In genomic region chr3:194507571-194507970, GRCh38 we compare ENCODE assay signal across 35 cellular contexts.
"Had no signal": no experiment of that assay in that cellular context is flagged by ENCODE, and none has a peak within 500 bp of the region (broad histone marks: within the 10 kb centered on the region; RNA-seq: fewer than 3 reads in every experiment).

No MANE protein-coding gene starts in this region.

- H3K4me3 ChIP-seq: adrenal gland, ascending aorta, breast epithelium, cardiac muscle cell, colonic mucosa, dorsolateral prefrontal cortex, gastroesophageal sphincter, heart right ventricle had no signal

- H3K36me3 ChIP-seq: adrenal gland, ascending aorta, breast epithelium, cardiac muscle cell, colonic mucosa, gastroesophageal sphincter, heart right ventricle, WERI-Rb-1 had no signal

- H3K27ac Mint-ChIP-seq: activated B cell treated with CpG ODN at 0.5 μM for 24 hours; activated CD4-positive, alpha-beta memory T cell treated with anti-CD3 and anti-CD28 coated beads for 36 hours; activated CD4-positive, alpha-beta T cell treated with anti-CD3 and anti-CD28 coated beads, Interleukin-2, amount 10 ng/mL, durations not matched to agents 24 days and 14 days; activated CD8-positive, alpha-beta memory T cell treated with anti-CD3 and anti-CD28 coated beads, Interleukin-2, amount 10 ng/mL, durations not matched to agents 7 days and 5 days; activated CD8-positive, alpha-beta T cell treated with anti-CD3 and anti-CD28 coated beads, Interleukin-2, amount 10 ng/mL, durations not matched to agents 7 days and 5 days; activated naive CD4-positive, alpha-beta T cell treated with anti-CD3 and anti-CD28 coated beads for 36 hours; activated naive CD4-positive, alpha-beta T cell treated with anti-CD3 and anti-CD28 coated beads, Interleukin-2, amount 50 U/mL, for 24 hours; activated naive CD8-positive, alpha-beta T cell treated with anti-CD3 and anti-CD28 coated beads for 36 hours; activated naive CD8-positive, alpha-beta T cell treated with anti-CD3 and anti-CD28 coated beads, Interleukin-2, amount 50 U/mL, for 24 hours; activated T-helper 1 cell treated with anti-CD3 and anti-CD28 coated beads, Interleukin-12 subunit alpha, Interleukin-12 subunit beta, Interleukin-2, Interleukin-4 antibody, amounts not matched to agents 30 ng/mL and 10 ng/mL and 1 ng/mL, durations not matched to agents 14 hours and 24 hours and 36 hours; activated T-helper 2 cell treated with anti-CD3 and anti-CD28 coated beads, Interferon-gamma antibody, Interleukin-2, Interleukin-4, amounts not matched to agents 10 μg/mL and 5 μg/mL and 100 μg/mL, durations not matched to agents 14 hours and 24 hours and 36 hours; brain; T-helper 17 cell; T-helper 2 cell treated with Interferon-gamma antibody and Interleukin-4, amounts not matched to agents 5 μg/mL and 100 μg/mL, for 36 hours had no signal

- H3K4me3 Mint-ChIP-seq: activated B cell treated with CpG ODN at 0.5 μM for 24 hours; activated CD4-positive, alpha-beta memory T cell treated with anti-CD3 and anti-CD28 coated beads for 36 hours; activated CD4-positive, alpha-beta T cell treated with anti-CD3 and anti-CD28 coated beads, Interleukin-2, amount 10 ng/mL, durations not matched to agents 24 days and 14 days; activated CD8-positive, alpha-beta memory T cell treated with anti-CD3 and anti-CD28 coated beads, Interleukin-2, amount 10 ng/mL, durations not matched to agents 7 days and 5 days; activated CD8-positive, alpha-beta T cell treated with anti-CD3 and anti-CD28 coated beads, Interleukin-2, amount 10 ng/mL, durations not matched to agents 7 days and 5 days; activated naive CD4-positive, alpha-beta T cell treated with anti-CD3 and anti-CD28 coated beads for 36 hours; activated naive CD4-positive, alpha-beta T cell treated with anti-CD3 and anti-CD28 coated beads, Interleukin-2, amount 50 U/mL, for 24 hours; activated naive CD8-positive, alpha-beta T cell treated with anti-CD3 and anti-CD28 coated beads for 36 hours; activated naive CD8-positive, alpha-beta T cell treated with anti-CD3 and anti-CD28 coated beads, Interleukin-2, amount 50 U/mL, for 24 hours; activated T-helper 1 cell treated with anti-CD3 and anti-CD28 coated beads, Interleukin-12 subunit alpha, Interleukin-12 subunit beta, Interleukin-2, Interleukin-4 antibody, amounts not matched to agents 30 ng/mL and 10 ng/mL and 1 ng/mL, durations not matched to agents 14 hours and 24 hours and 36 hours; brain; endodermal cell; T-helper 17 cell; T-helper 2 cell treated with Interferon-gamma antibody and Interleukin-4, amounts not matched to agents 5 μg/mL and 100 μg/mL, for 36 hours had no signal

- H3K4me1 ChIP-seq: breast epithelium, colonic mucosa, gastroesophageal sphincter had no signal

- H3K4me1 Mint-ChIP-seq: activated B cell treated with CpG ODN at 0.5 μM for 24 hours; activated CD4-positive, alpha-beta T cell treated with anti-CD3 and anti-CD28 coated beads, Interleukin-2, amount 10 ng/mL, durations not matched to agents 24 days and 14 days; activated CD8-positive, alpha-beta memory T cell treated with anti-CD3 and anti-CD28 coated beads, Interleukin-2, amount 10 ng/mL, durations not matched to agents 7 days and 5 days; activated naive CD4-positive, alpha-beta T cell treated with anti-CD3 and anti-CD28 coated beads, Interleukin-2, amount 50 U/mL, for 24 hours; activated naive CD8-positive, alpha-beta T cell treated with anti-CD3 and anti-CD28 coated beads for 36 hours; activated naive CD8-positive, alpha-beta T cell treated with anti-CD3 and anti-CD28 coated beads, Interleukin-2, amount 50 U/mL, for 24 hours; brain had no signal

- H3K27ac ChIP-seq: adrenal gland, ascending aorta, breast epithelium, cardiac muscle cell, colonic mucosa, dorsolateral prefrontal cortex, gastroesophageal sphincter, WERI-Rb-1 had no signal

- DNase-seq: activated B cell treated with CpG ODN at 0.5 μM for 24 hours; activated CD4-positive, alpha-beta memory T cell treated with anti-CD3 and anti-CD28 coated beads for 36 hours; activated CD4-positive, alpha-beta T cell treated with anti-CD3 and anti-CD28 coated beads, Interleukin-2, amount 10 ng/mL, durations not matched to agents 24 days and 14 days; activated CD8-positive, alpha-beta memory T cell treated with anti-CD3 and anti-CD28 coated beads, Interleukin-2, amount 10 ng/mL, durations not matched to agents 7 days and 5 days; activated CD8-positive, alpha-beta memory T cell treated with anti-CD3 and anti-CD28 coated beads, Interleukin-2, amount 50 U/mL, for 4 hours; activated CD8-positive, alpha-beta T cell treated with anti-CD3 and anti-CD28 coated beads, Interleukin-2, amount 10 ng/mL, durations not matched to agents 7 days and 5 days; activated effector memory CD4-positive, alpha-beta T cell treated with anti-CD3 and anti-CD28 coated beads, Interleukin-2, amount 50 U/mL, for 16 hours; activated naive CD4-positive, alpha-beta T cell treated with anti-CD3 and anti-CD28 coated beads for 36 hours; activated naive CD8-positive, alpha-beta T cell treated with anti-CD3 and anti-CD28 coated beads for 36 hours; activated naive CD8-positive, alpha-beta T cell treated with anti-CD3 and anti-CD28 coated beads, Interleukin-2, amount 50 U/mL, for 24 hours; activated T-cell treated with anti-CD3 and anti-CD28 coated beads, Interleukin-2, amount 50 U/mL, for 1 hour; central memory CD4-positive, alpha-beta T cell; cerebellar nuclear complex; colonic mucosa; dorsolateral prefrontal cortex; effector memory CD4-positive, alpha-beta T cell; endodermal cell; foreskin fibroblast; heart right ventricle; T-helper 1 cell; T-helper 17 cell; T1000; WERI-Rb-1 had no signal

- ATAC-seq: activated CD4-positive, CD25-positive, alpha-beta regulatory T cell treated with anti-CD3 and anti-CD28 coated beads, Interleukin-2, amount 50 U/mL, for 24 hours; activated CD8-positive, alpha-beta memory T cell treated with anti-CD3 and anti-CD28 coated beads, Interleukin-2, amount 10 ng/mL, durations not matched to agents 7 days and 5 days; activated CD8-positive, alpha-beta T cell treated with anti-CD3 and anti-CD28 coated beads, Interleukin-2, amount 10 ng/mL, durations not matched to agents 7 days and 5 days; activated naive CD8-positive, alpha-beta T cell treated with anti-CD3 and anti-CD28 coated beads, Interleukin-2, amount 50 U/mL, for 24 hours; esophagus mucosa; gastroesophageal sphincter; heart right ventricle; T-helper 17 cell had no signal

- H3K27me3 ChIP-seq: adrenal gland, ascending aorta, breast epithelium, cardiac muscle cell, colonic mucosa, dorsolateral prefrontal cortex, gastroesophageal sphincter, heart right ventricle had no signal

- H3K36me3 Mint-ChIP-seq: activated CD4-positive, alpha-beta memory T cell treated with anti-CD3 and anti-CD28 coated beads for 36 hours; activated CD8-positive, alpha-beta memory T cell treated with anti-CD3 and anti-CD28 coated beads, Interleukin-2, amount 10 ng/mL, durations not matched to agents 7 days and 5 days; activated naive CD4-positive, alpha-beta T cell treated with anti-CD3 and anti-CD28 coated beads, Interleukin-2, amount 50 U/mL, for 24 hours; activated naive CD8-positive, alpha-beta T cell treated with anti-CD3 and anti-CD28 coated beads for 36 hours; brain had no signal

- H3K9me3 Mint-ChIP-seq: activated B cell treated with CpG ODN at 0.5 μM for 24 hours; activated CD4-positive, alpha-beta memory T cell treated with anti-CD3 and anti-CD28 coated beads for 36 hours; activated CD4-positive, alpha-beta T cell treated with anti-CD3 and anti-CD28 coated beads, Interleukin-2, amount 10 ng/mL, durations not matched to agents 24 days and 14 days; activated naive CD4-positive, alpha-beta T cell treated with anti-CD3 and anti-CD28 coated beads for 36 hours; activated naive CD4-positive, alpha-beta T cell treated with anti-CD3 and anti-CD28 coated beads, Interleukin-2, amount 50 U/mL, for 24 hours; activated naive CD8-positive, alpha-beta T cell treated with anti-CD3 and anti-CD28 coated beads for 36 hours; activated naive CD8-positive, alpha-beta T cell treated with anti-CD3 and anti-CD28 coated beads, Interleukin-2, amount 50 U/mL, for 24 hours; activated T-helper 1 cell treated with anti-CD3 and anti-CD28 coated beads, Interleukin-12 subunit alpha, Interleukin-12 subunit beta, Interleukin-2, Interleukin-4 antibody, amounts not matched to agents 30 ng/mL and 10 ng/mL and 1 ng/mL, durations not matched to agents 14 hours and 24 hours and 36 hours; activated T-helper 2 cell treated with anti-CD3 and anti-CD28 coated beads, Interferon-gamma antibody, Interleukin-2, Interleukin-4, amounts not matched to agents 10 μg/mL and 5 μg/mL and 100 μg/mL, durations not matched to agents 14 hours and 24 hours and 36 hours; brain; endodermal cell; T-helper 2 cell treated with Interferon-gamma antibody and Interleukin-4, amounts not matched to agents 5 μg/mL and 100 μg/mL, for 36 hours had no signal

- H3K27me3 Mint-ChIP-seq: activated B cell treated with CpG ODN at 0.5 μM for 24 hours; activated CD4-positive, alpha-beta memory T cell treated with anti-CD3 and anti-CD28 coated beads for 36 hours; activated CD4-positive, alpha-beta T cell treated with anti-CD3 and anti-CD28 coated beads, Interleukin-2, amount 10 ng/mL, durations not matched to agents 24 days and 14 days; activated CD8-positive, alpha-beta memory T cell treated with anti-CD3 and anti-CD28 coated beads, Interleukin-2, amount 10 ng/mL, durations not matched to agents 7 days and 5 days; activated naive CD4-positive, alpha-beta T cell treated with anti-CD3 and anti-CD28 coated beads, Interleukin-2, amount 50 U/mL, for 24 hours; activated naive CD8-positive, alpha-beta T cell treated with anti-CD3 and anti-CD28 coated beads for 36 hours; activated naive CD8-positive, alpha-beta T cell treated with anti-CD3 and anti-CD28 coated beads, Interleukin-2, amount 50 U/mL, for 24 hours; T-helper 17 cell had no signal

- H3K9me3 ChIP-seq: adrenal gland, ascending aorta, breast epithelium, colonic mucosa, gastroesophageal sphincter had no signal
